Comparison of ENCODE assay signal across 19 cellular contexts in the genomic region with DNA sequence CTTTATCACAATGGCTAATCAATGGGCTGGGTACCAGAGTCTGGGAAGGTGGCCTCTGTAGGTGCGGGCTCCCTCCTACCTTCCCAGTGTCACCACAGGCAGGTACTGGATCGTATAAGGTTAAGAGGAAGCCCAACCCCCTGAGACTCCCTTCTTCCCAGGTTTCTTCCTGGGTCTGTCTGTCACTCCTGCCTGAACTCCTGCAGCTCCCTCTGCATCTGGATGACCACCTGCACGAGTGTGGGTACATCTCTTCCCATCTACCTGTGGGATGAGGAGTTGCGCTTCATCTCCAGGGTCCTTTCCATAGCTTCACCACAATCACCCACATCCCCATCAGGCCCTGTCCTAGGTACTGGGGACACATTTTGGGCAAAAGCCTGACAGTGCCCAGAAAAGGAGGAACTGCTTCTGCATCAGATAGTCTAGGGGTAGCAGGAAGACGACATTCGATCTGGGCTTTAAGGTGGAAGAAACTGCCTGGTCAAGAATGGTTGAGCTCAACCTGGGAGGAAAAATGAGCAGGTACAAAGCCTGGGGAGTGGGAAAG.
DNase-seq lines count a peak whose midpoint lies in the region; ATAC-seq and TF ChIP-seq lines count a peak whose summit lies in the region.
"Had no signal": no experiment of that assay in that cellular context is flagged by ENCODE, and none has a peak within 500 bp of the region (broad histone marks: within the 10 kb centered on the region; RNA-seq: fewer than 3 reads in every experiment).

No MANE protein-coding gene starts in this region.

- no peaks in the 10 kb centered on the region for H3K4me1 ChIP-seq in osteoblast (ENCODE audit: insufficient read depth, low read length)
- H3K4me1 ChIP-seq: HAP-1 had no signal

- H3K4me3 Mint-ChIP-seq in natural killer cell treated with Interleukin-12 subunit alpha and Interleukin-12 subunit beta and Interleukin-15 and Interleukin-18, amount 100 ng/mL, for 72 hours: peak overlapping the region; percentile 23
- H3K4me3 Mint-ChIP-seq in natural killer cell (no peak overlapping the region), endothelial cell (ENCODE audit: unreplicated experiment) (no peak overlapping the region)
- H3K4me3 Mint-ChIP-seq in activated naive CD8-positive, alpha-beta T cell treated with anti-CD3 and anti-CD28 coated beads for 36 hours: no peak overlapping the region
- H3K4me3 Mint-ChIP-seq: CD4-positive, CD25-positive, alpha-beta regulatory T cell; CD8-positive, alpha-beta memory T cell had no signal

- no peak overlapping the region for H3K4me2 ChIP-seq in osteoblast (ENCODE audit: insufficient read depth, low read length)

- no peaks in the 10 kb centered on the region for H3K27me3 Mint-ChIP-seq in natural killer cell treated with Interleukin-12 subunit alpha and Interleukin-12 subunit beta and Interleukin-15 and Interleukin-18, amount 100 ng/mL, for 72 hours
- no peaks in the 10 kb centered on the region for H3K27me3 Mint-ChIP-seq in natural killer cell (ENCODE audit: low read depth in 2 of 2)
- peaks cover 4% of the 10 kb centered on the region for H3K27me3 Mint-ChIP-seq in endothelial cell (ENCODE audit: unreplicated experiment)
- H3K27me3 Mint-ChIP-seq in activated naive CD8-positive, alpha-beta T cell treated with anti-CD3 and anti-CD28 coated beads for 36 hours: no peaks in the 10 kb centered on the region
- H3K27me3 Mint-ChIP-seq: CD4-positive, CD25-positive, alpha-beta regulatory T cell had no signal

- H3K27me3 ChIP-seq in osteoblast (ENCODE audit: insufficient read depth, low read length): peaks cover 16% of the 10 kb centered on the region
- H3K27me3 ChIP-seq: BE2C had no signal

- DNase-seq in natural killer cell treated with Interleukin-12 subunit alpha and Interleukin-12 subunit beta and Interleukin-15 and Interleukin-18, amount 100 ng/mL, for 72 hours (ENCODE audit: low spot score): no peak
- DNase-seq in natural killer cell (no peak), endothelial cell (ENCODE audit: low spot score) (no peak), osteoblast (ENCODE audit: insufficient read length, low spot score, missing footprints) (peak; percentile 32)
- DNase-seq in activated naive CD8-positive, alpha-beta T cell treated with anti-CD3 and anti-CD28 coated beads for 36 hours: no peak
- no peak for DNase-seq in stimulated activated CD4-positive, alpha-beta T cell treated with anti-CD3 and anti-CD28 coated beads, Interleukin-4, amount 100 ng/mL, for 24 hours
- DNase-seq: ACHN; BE2C; C1 segment of cervical spinal cord; CD8-positive, alpha-beta memory T cell; COR-L47; DMS 273 treated with DMSO at 0.1 percent for 48 hours; DMS53; EL; GM23248 had no signal

- H3K27ac ChIP-seq in osteoblast (ENCODE audit: low read depth, low read length): no peak overlapping the region
- H3K27ac ChIP-seq: GM23248 had no signal

- H4K20me1 ChIP-seq in osteoblast (ENCODE audit: insufficient read depth, low read length): no peaks in the 10 kb centered on the region

- H3K27ac Mint-ChIP-seq in natural killer cell treated with Interleukin-12 subunit alpha and Interleukin-12 subunit beta and Interleukin-15 and Interleukin-18, amount 100 ng/mL, for 72 hours: peak overlapping the region in 1 of 2 donors; percentile 40
- H3K27ac Mint-ChIP-seq in natural killer cell: peak overlapping the region in 1 of 2 donors; percentile 47
- H3K27ac Mint-ChIP-seq in endothelial cell (ENCODE audit: unreplicated experiment): peak overlapping the region; percentile 24
- H3K27ac Mint-ChIP-seq in activated naive CD8-positive, alpha-beta T cell treated with anti-CD3 and anti-CD28 coated beads for 36 hours: no peak overlapping the region

- intact Hi-C loops in natural killer cell (cut with micrococcal nuclease): no loop called here

- H3K36me3 Mint-ChIP-seq in natural killer cell treated with Interleukin-12 subunit alpha and Interleukin-12 subunit beta and Interleukin-15 and Interleukin-18, amount 100 ng/mL, for 72 hours: no peaks in the 10 kb centered on the region
- H3K36me3 Mint-ChIP-seq in natural killer cell (no peaks in the 10 kb centered on the region), endothelial cell (ENCODE audit: low read depth, unreplicated experiment) (no peaks in the 10 kb centered on the region)
- H3K36me3 Mint-ChIP-seq in activated naive CD8-positive, alpha-beta T cell treated with anti-CD3 and anti-CD28 coated beads for 36 hours: no peaks in the 10 kb centered on the region
- H3K36me3 Mint-ChIP-seq: CD4-positive, CD25-positive, alpha-beta regulatory T cell; CD8-positive, alpha-beta memory T cell had no signal

- no peaks in the 10 kb centered on the region for H3K9me3 ChIP-seq in osteoblast (ENCODE audit: low read depth, low read length)
- H3K9me3 ChIP-seq: BE2C, HAP-1 had no signal

- TF ChIP-seq CTCF in natural killer cell (IDR thresholded peaks at IDR 0.05) (no peak), endothelial cell (IDR thresholded peaks at IDR 0.05; ENCODE audit: unreplicated experiment) (no peak), osteoblast (IDR thresholded peaks at IDR 0.05; ENCODE audit: extremely low read depth, low read depth, low read length) (no peak)

- no peak overlapping the region for H2AFZ ChIP-seq in osteoblast (ENCODE audit: low read length)
- H2AFZ ChIP-seq: GM23248 had no signal

- no peaks in the 10 kb centered on the region for H3K79me2 ChIP-seq in osteoblast (ENCODE audit: insufficient read depth, low read length)

- no peaks in the 10 kb centered on the region for H3K9me3 Mint-ChIP-seq in natural killer cell treated with Interleukin-12 subunit alpha and Interleukin-12 subunit beta and Interleukin-15 and Interleukin-18, amount 100 ng/mL, for 72 hours
- H3K9me3 Mint-ChIP-seq in natural killer cell (no peaks in the 10 kb centered on the region), endothelial cell (ENCODE audit: unreplicated experiment) (no peaks in the 10 kb centered on the region)
- no peaks in the 10 kb centered on the region for H3K9me3 Mint-ChIP-seq in activated naive CD8-positive, alpha-beta T cell treated with anti-CD3 and anti-CD28 coated beads for 36 hours
- H3K9me3 Mint-ChIP-seq: CD8-positive, alpha-beta memory T cell had no signal

- H3K4me3 ChIP-seq in osteoblast (ENCODE audit: insufficient read depth, low read length): no peak overlapping the region
- H3K4me3 ChIP-seq: GM12878, GM23248, HAP-1 had no signal

- peaks cover 21 to 29% of the 10 kb centered on the region in 2 donors for H3K4me1 Mint-ChIP-seq in natural killer cell treated with Interleukin-12 subunit alpha and Interleukin-12 subunit beta and Interleukin-15 and Interleukin-18, amount 100 ng/mL, for 72 hours (ENCODE audit: low read depth in 2 of 2)
- H3K4me1 Mint-ChIP-seq in natural killer cell: peaks cover 23 to 33% of the 10 kb centered on the region in 2 donors
- H3K4me1 Mint-ChIP-seq in endothelial cell (ENCODE audit: unreplicated experiment): no peaks in the 10 kb centered on the region
- peaks cover 12% of the 10 kb centered on the region for H3K4me1 Mint-ChIP-seq in activated naive CD8-positive, alpha-beta T cell treated with anti-CD3 and anti-CD28 coated beads for 36 hours

- no peak for ATAC-seq in natural killer cell treated with Interleukin-12 subunit alpha and Interleukin-12 subunit beta and Interleukin-15 and Interleukin-18, amount 100 ng/mL, for 72 hours
- ATAC-seq in natural killer cell (no peak), GM19455 (IDR thresholded peaks at IDR 0.05; ENCODE audit: unreplicated experiment) (no peak)
- ATAC-seq: GM12878 had no signal

- no peaks in the 10 kb centered on the region for H3K36me3 ChIP-seq in osteoblast (ENCODE audit: insufficient read depth, low read length)
- H3K36me3 ChIP-seq: BE2C, HAP-1 had no signal
